2 cellular contexts compared by ENCODE assay signal in genomic region chr7:143388491-143389101, GRCh38.
TF ChIP-seq lines count a peak whose summit lies in the region.

No MANE protein-coding gene starts in this region.

TF ChIP-seq in GM23338, 12 proteins besides CTCF, POLR2A, EP300 and RAD21:
- TF ChIP-seq NANOG (IDR thresholded peaks at IDR 0.05; ENCODE audit: borderline replicate concordance) (no peak), STAT1 (IDR thresholded peaks at IDR 0.05; ENCODE audit: unreplicated experiment) (no peak), ETS1 (IDR thresholded peaks at IDR 0.05) (no peak), POLR2AphosphoS5 (IDR thresholded peaks at IDR 0.05; ENCODE audit: low read depth) (no peak)
TF ChIP-seq in GM23338: peak in this region for 0.

TF ChIP-seq in K562, 482 proteins besides CTCF, POLR2A, EP300 and RAD21:
- TF ChIP-seq CREB5 (CRISPR knock-in tag; IDR thresholded peaks at IDR 0.05): no peak
- TF ChIP-seq FOS (IDR thresholded peaks at IDR 0.05; ENCODE audit: extremely low read depth, insufficient read length): no peak
- no peak for TF ChIP-seq HOXB6 (CRISPR knock-in tag; IDR thresholded peaks at IDR 0.05; ENCODE audit: borderline replicate concordance)
- peak; percentile 45 for TF ChIP-seq FIP1L1 (IDR thresholded peaks at IDR 0.05; ENCODE audit: low read depth, low read length, poor library complexity, severe bottlenecking)
- TF ChIP-seq RFX7 (CRISPR knock-in tag; IDR thresholded peaks at IDR 0.05): no peak
- peak; percentile 60 for TF ChIP-seq POLR2G (IDR thresholded peaks at IDR 0.05; ENCODE audit: low read depth, low read length)
- peak; percentile 56 for TF ChIP-seq RBFOX2 (IDR thresholded peaks at IDR 0.05; ENCODE audit: low read depth, low read length)
- TF ChIP-seq ZNF232 (CRISPR knock-in tag; IDR thresholded peaks at IDR 0.05): 0 out of 2 replicates have a peak, but pooled peaks have one; percentile 42
- TF ChIP-seq ETS1 (conservative IDR thresholded peaks at IDR 0.05; ENCODE audit: control insufficient read depth, low read depth, low read length): no peak
